Comparison of ENCODE assay signal across 24 cellular contexts in genomic region chr5:176545388-176545736, GRCh38. TPM values are rescaled to one million over a fixed set of nuclear protein-coding genes. Genes with fewer than 3 reads are reported as not detected.
DNase-seq lines count a peak whose midpoint lies in the region; ATAC-seq, FAIRE-seq and TF ChIP-seq lines count a peak whose summit lies in the region.
"Had no signal": no experiment of that assay in that cellular context is flagged by ENCODE, and none has a peak within 500 bp of the region (broad histone marks: within the 10 kb centered on the region; RNA-seq: fewer than 3 reads in every experiment).

No MANE protein-coding gene starts in this region.

- H3K4me1 ChIP-seq in left ventricle myocardium inferior (peaks cover 51% of the 10 kb centered on the region), kidney (ENCODE audit: control insufficient read depth in 1 of 2, insufficient read depth in 1 of 2, low read depth in 1 of 2, low read length in 2 of 2) (peaks cover 9 to 27% of the 10 kb centered on the region in 2 donors), GM23338 (ENCODE audit: insufficient read depth) (peaks cover 28% of the 10 kb centered on the region)

- no peaks in the 10 kb centered on the region for H3K9me2 ChIP-seq in GM23338 (ENCODE audit: insufficient read depth)

- H3K4me1 Mint-ChIP-seq in GM23338, result peaks cover 31% of the 10 kb centered on the region

- no peaks in the 10 kb centered on the region for H4K20me1 ChIP-seq in GM23338 (replicated peaks; ENCODE audit: insufficient read depth)

- ATAC-seq in left cardiac atrium, result no peak
- no peak for ATAC-seq in GM23338
- ATAC-seq: activated CD8-positive, alpha-beta memory T cell treated with anti-CD3 and anti-CD28 coated beads, Interleukin-2, amount 10 ng/mL, durations not matched to agents 7 days and 5 days; right cardiac atrium; stimulated activated naive CD8-positive, alpha-beta T cell treated with anti-CD3 and anti-CD28 coated beads, Interleukin-15, Interleukin-2, amounts not matched to agents 100 U/mL and 50 U/mL, for 24 hours had no signal

- no peak for DNase-seq in left ventricle myocardium inferior
- DNase-seq in left cardiac atrium, result no peak
- DNase-seq in kidney, result no peak
- no peak for DNase-seq in HUDEP-2 (lab: John Stamatoyannopoulos, UW; ENCODE audit: unreplicated experiment in 76 of 76)
- DNase-seq in stimulated activated naive CD4-positive, alpha-beta T cell (lab: John Stamatoyannopoulos, UW), result no peak
- DNase-seq in GM23338 (ENCODE audit: low spot score), result no peak
- no peak for DNase-seq in islet precursor cell
- DNase-seq: activated CD4-positive, CD25-positive, alpha-beta regulatory T cell; activated CD8-positive, alpha-beta memory T cell treated with anti-CD3 and anti-CD28 coated beads, Interleukin-2, amount 10 ng/mL, durations not matched to agents 7 days and 5 days; activated naive CD4-positive, alpha-beta T cell treated with anti-CD3 and anti-CD28 coated beads for 36 hours; H9; hippocampal formation; KG1; NCI-H2107; NCI-H510A treated with DMSO at 0.1 percent for 48 hours; occipital lobe; SIG-M5; stimulated activated naive CD8-positive, alpha-beta T cell treated with anti-CD3 and anti-CD28 coated beads, Interleukin-15, Interleukin-2, amounts not matched to agents 100 U/mL and 50 U/mL, for 24 hours; trophoblast cell had no signal

- H3K79me2 ChIP-seq in GM23338 (replicated peaks; ENCODE audit: insufficient read depth), result peaks cover 5% of the 10 kb centered on the region; the same call in 1 of the 2 replicates

- H2AFZ ChIP-seq in GM23338, result no peak overlapping the region

- H3K9me3 ChIP-seq in left ventricle myocardium inferior (replicated peaks), result no peaks in the 10 kb centered on the region
- H3K9me3 ChIP-seq in kidney (ENCODE audit: control insufficient read depth in 1 of 2, low read length in 2 of 2), result no peaks in the 10 kb centered on the region

- H3K27me3 Mint-ChIP-seq in GM23338 (ENCODE audit: insufficient read depth, low read depth, poor library complexity), result peaks cover 20% of the 10 kb centered on the region
- H3K27me3 Mint-ChIP-seq: activated CD8-positive, alpha-beta memory T cell treated with anti-CD3 and anti-CD28 coated beads, Interleukin-2, amount 10 ng/mL, durations not matched to agents 7 days and 5 days had no signal

- H3K36me3 ChIP-seq in left ventricle myocardium inferior, result no peaks in the 10 kb centered on the region
- no peaks in the 10 kb centered on the region for H3K36me3 ChIP-seq in kidney (ENCODE audit: control insufficient read depth in 1 of 2, insufficient read depth in 2 of 2, low read length in 2 of 2)
- H3K36me3 ChIP-seq in GM23338 (ENCODE audit: insufficient read depth), result no peaks in the 10 kb centered on the region

- no peak for FAIRE-seq in kidney (lab: Jason Lieb, UNC)
- FAIRE-seq: colon had no signal

- TF ChIP-seq CTCF in left ventricle myocardium inferior (IDR thresholded peaks at IDR 0.05; ENCODE audit: borderline replicate concordance), result no peak
- no peak for TF ChIP-seq CTCF in VCaP (conservative IDR thresholded peaks at IDR 0.05)
- TF ChIP-seq CTCF in kidney (IDR thresholded peaks at IDR 0.05; ENCODE audit: borderline replicate concordance, extremely low read depth, insufficient read depth), result no peak
- TF ChIP-seq CTCF in GM23338 (conservative IDR thresholded peaks at IDR 0.05; ENCODE audit: low read depth in 2 of 2), result no peak

- H3K4me3 Mint-ChIP-seq in GM23338, result no peak overlapping the region

- H3K27me3 ChIP-seq in left ventricle myocardium inferior (ENCODE audit: low read depth), result peaks cover 6% of the 10 kb centered on the region
- no peaks in the 10 kb centered on the region for H3K27me3 ChIP-seq in GM23338 (ENCODE audit: insufficient read depth)

- peak overlapping the region; percentile 86 for H3K4me3 ChIP-seq in left ventricle myocardium inferior
- H3K4me3 ChIP-seq in kidney (ENCODE audit: low read length in 2 of 2), result peak overlapping the region in 1 of 2 donors; percentile 81
- H3K4me3 ChIP-seq in GM23338, result no peak overlapping the region

- intact Hi-C loops in left ventricle myocardium inferior (cut with micrococcal nuclease), result no loop called here
- intact Hi-C loops in left cardiac atrium (cut with DNase I), result no loop called here
- intact Hi-C loops in kidney (cut with DNase I), result no loop called here

- peaks cover 17% of the 10 kb centered on the region for H3F3A ChIP-seq in GM23338 (replicated peaks; ENCODE audit: low read depth)

- no peak overlapping the region for H3K27ac Mint-ChIP-seq in GM23338
- H3K27ac Mint-ChIP-seq: activated CD8-positive, alpha-beta memory T cell treated with anti-CD3 and anti-CD28 coated beads, Interleukin-2, amount 10 ng/mL, durations not matched to agents 7 days and 5 days; activated naive CD4-positive, alpha-beta T cell treated with anti-CD3 and anti-CD28 coated beads for 36 hours; H9 had no signal

- no peaks in the 10 kb centered on the region for H3K36me3 Mint-ChIP-seq in GM23338 (ENCODE audit: low read depth)
- H3K36me3 Mint-ChIP-seq: activated CD8-positive, alpha-beta memory T cell treated with anti-CD3 and anti-CD28 coated beads, Interleukin-2, amount 10 ng/mL, durations not matched to agents 7 days and 5 days had no signal

- no peaks in the 10 kb centered on the region for H3K9me3 Mint-ChIP-seq in GM23338
- H3K9me3 Mint-ChIP-seq: activated naive CD4-positive, alpha-beta T cell treated with anti-CD3 and anti-CD28 coated beads for 36 hours; H9 had no signal

- H3K27ac ChIP-seq in left ventricle myocardium inferior (replicated peaks) (no peak overlapping the region), VCaP (peak overlapping the region; percentile 95; the same call in 1 of the 2 replicates), kidney (ENCODE audit: low read depth in 2 of 2, low read length in 2 of 2) (peak overlapping the region; percentile 30 to 51), GM23338 (ENCODE audit: low read depth) (no peak overlapping the region)

- H3K9ac ChIP-seq in kidney (ENCODE audit: low read length in 2 of 2), result no peak overlapping the region

- no peak overlapping the region for H3K4me2 ChIP-seq in GM23338

TF ChIP-seq in GM23338, 12 proteins besides CTCF, POLR2A, EP300 and RAD21 (continues in another document):
- TF ChIP-seq ZNF331 (CRISPR knock-in tag; IDR thresholded peaks at IDR 0.05; ENCODE audit: low read depth) (no peak), ETS1 (IDR thresholded peaks at IDR 0.05) (no peak), POLR2AphosphoS5 (IDR thresholded peaks at IDR 0.05; ENCODE audit: low read depth) (no peak), NANOG (IDR thresholded peaks at IDR 0.05; ENCODE audit: borderline replicate concordance) (no peak)

RNA-seq across cellular contexts. Expression of gene CDHR2, which starts 3.8 kb away (rescaled TPM):
- 0.33 TPM for total RNA-seq in left ventricle myocardium inferior
- under 1 TPM; 0.29 TPM for total RNA-seq in left cardiac atrium
- 4.2 TPM for total RNA-seq in kidney
- 8.0 TPM for polyA plus RNA-seq in kidney (ENCODE audit: insufficient read depth, low read depth, low replicate concordance)
- not detected in 2 replicates for total RNA-seq in GM23338 (2014; rRNA removed; shearing (Covaris generic))
- 0.17 TPM in 1 of 2 replicates, not detected in the other for polyA plus RNA-seq in GM23338 (2016; fragmentation: Nextera tagmentation; extraction: Ambion mirVana)
- total RNA-seq: fibroblast of villous mesenchyme had no signal
- polyA plus RNA-seq: AG04450, right cardiac atrium had no signal

RNA-seq across cellular contexts. Expression of gene RNF44, which starts 8.2 kb away (rescaled TPM):
- total RNA-seq in left ventricle myocardium inferior (28.2 TPM), left cardiac atrium (10 to 100 TPM; 24.5 to 26.6 TPM), kidney (61.8 TPM)
- polyA plus RNA-seq in kidney (ENCODE audit: insufficient read depth, low read depth, low replicate concordance) (12.5 TPM), GM23338 (2016; fragmentation: Nextera tagmentation; extraction: Ambion mirVana) (56.7 and 59.3 TPM in 2 replicates)
- total RNA-seq in GM23338 (2014; rRNA removed; shearing (Covaris generic)), result 78.5 and 104 TPM in 2 replicates

Comparison
In these comparisons a context has a peak if more than half of its experiments do, and no peak if none do; other contexts are left out.
1. H3K27ac ChIP-seq: peak in VCaP (single experiment) and kidney (2 of 2); none in left ventricle myocardium inferior (single experiment) and GM23338 (single experiment).